27 cellular contexts compared by ENCODE assay signal in genomic region chr17:41681776-41682175, GRCh38. TPM values are rescaled to one million over a fixed set of nuclear protein-coding genes. Genes with fewer than 3 reads are reported as not detected.
DNase-seq lines count a peak whose midpoint lies in the region; ATAC-seq and TF ChIP-seq lines count a peak whose summit lies in the region.
"Had no signal": no experiment of that assay in that cellular context is flagged by ENCODE, and none has a peak within 500 bp of the region (broad histone marks: within the 10 kb centered on the region; RNA-seq: fewer than 3 reads in every experiment).

No MANE protein-coding gene starts in this region.

- no peak overlapping the region for H3K27ac ChIP-seq in trophoblast cell (ENCODE audit: low read depth, low read length)
- H3K27ac ChIP-seq: 22Rv1, BLaER1, KMS-11 had no signal

- H3K4me2 ChIP-seq in trophoblast cell (ENCODE audit: low read length), result no peak overlapping the region
- H3K4me2 ChIP-seq: BLaER1, KMS-11 had no signal

- no peak overlapping the region for H4K12ac ChIP-seq in trophoblast cell (ENCODE audit: low read depth, low read length)

- H2AFZ ChIP-seq in trophoblast cell (ENCODE audit: insufficient read depth, low read length, poor library complexity), result no peak overlapping the region

- H3K4me3 Mint-ChIP-seq in T-helper 1 cell treated with Interleukin-12 subunit alpha and Interleukin-12 subunit beta and Interleukin-4 antibody, amounts not matched to agents 30 μg/mL and 1 μg/mL, for 36 hours, result no peak overlapping the region
- H3K4me3 Mint-ChIP-seq in activated naive CD8-positive, alpha-beta T cell treated with anti-CD3 and anti-CD28 coated beads, Interleukin-2, amount 10 ng/mL, durations not matched to agents 7 days and 5 days, result peak overlapping the region; percentile 6
- H3K4me3 Mint-ChIP-seq in activated naive CD8-positive, alpha-beta T cell treated with anti-CD3 and anti-CD28 coated beads for 36 hours, result no peak overlapping the region
- H3K4me3 Mint-ChIP-seq in brain (no peak overlapping the region), Calu3 (ENCODE audit: low read depth, unreplicated experiment) (no peak overlapping the region)
- H3K4me3 Mint-ChIP-seq: CD4-positive, alpha-beta memory T cell had no signal

- BruUV-seq in Calu3 (replicated peaks; lab: Mats Ljungman, UMichigan), result no TSS peak

- H3K4ac ChIP-seq in trophoblast cell (ENCODE audit: low read depth, low read length), result no peak overlapping the region

- intact Hi-C loops in Calu3 (cut with micrococcal nuclease; ENCODE audit: unreplicated experiment), result no loop called here

- H3K27me3 Mint-ChIP-seq in T-helper 1 cell treated with Interleukin-12 subunit alpha and Interleukin-12 subunit beta and Interleukin-4 antibody, amounts not matched to agents 30 μg/mL and 1 μg/mL, for 36 hours (ENCODE audit: low read depth), result no peaks in the 10 kb centered on the region
- H3K27me3 Mint-ChIP-seq in activated naive CD8-positive, alpha-beta T cell treated with anti-CD3 and anti-CD28 coated beads, Interleukin-2, amount 10 ng/mL, durations not matched to agents 7 days and 5 days, result no peaks in the 10 kb centered on the region
- H3K27me3 Mint-ChIP-seq in activated naive CD8-positive, alpha-beta T cell treated with anti-CD3 and anti-CD28 coated beads for 36 hours, result no peaks in the 10 kb centered on the region
- H3K27me3 Mint-ChIP-seq in brain, result peaks cover 8% of the 10 kb centered on the region
- no peaks in the 10 kb centered on the region for H3K27me3 Mint-ChIP-seq in Calu3 (ENCODE audit: unreplicated experiment)
- H3K27me3 Mint-ChIP-seq: CD4-positive, alpha-beta memory T cell had no signal

- no peak overlapping the region for H4K91ac ChIP-seq in trophoblast cell (ENCODE audit: low read depth, low read length)

- no peak overlapping the region for H3K18ac ChIP-seq in trophoblast cell (ENCODE audit: low read length)

- no peak overlapping the region for H3K23ac ChIP-seq in trophoblast cell (ENCODE audit: low read length)

- DNase-seq in T-helper 1 cell, result no peak
- DNase-seq in activated naive CD8-positive, alpha-beta T cell treated with anti-CD3 and anti-CD28 coated beads, Interleukin-2, amount 10 ng/mL, durations not matched to agents 7 days and 5 days, result no peak
- DNase-seq in activated naive CD8-positive, alpha-beta T cell treated with anti-CD3 and anti-CD28 coated beads for 36 hours, result no peak
- no peak for DNase-seq in Calu3
- no peak for DNase-seq in trophoblast cell
- no peak for DNase-seq in stimulated activated CD4-positive, alpha-beta T cell treated with anti-CD3 and anti-CD28 coated beads, Interleukin-2, amount 100 ng/mL, for 24 hours
- DNase-seq: ACHN; Caco-2; CD4-positive, alpha-beta memory T cell; DMS153; GOT3; NCI-H1417; NCI-H1694 treated with DMSO at 0.1 percent for 48 hours; NCI-H2081 treated with DMSO at 0.1 percent for 48 hours; NCI-H2171 treated with DMSO at 0.1 percent for 48 hours; NCI-H524 treated with DMSO at 0.1 percent for 48 hours; NCI-H82; SIG-M5 had no signal

- no peaks in the 10 kb centered on the region for H3K27me3 ChIP-seq in trophoblast cell (ENCODE audit: insufficient read depth, low read length)
- H3K27me3 ChIP-seq: BLaER1 had no signal

- TF ChIP-seq CTCF in brain (conservative IDR thresholded peaks at IDR 0.05) (no peak), Calu3 (IDR thresholded peaks at IDR 0.05; ENCODE audit: unreplicated experiment) (no peak)

- no peaks in the 10 kb centered on the region for H3K9me3 Mint-ChIP-seq in T-helper 1 cell treated with Interleukin-12 subunit alpha and Interleukin-12 subunit beta and Interleukin-4 antibody, amounts not matched to agents 30 μg/mL and 1 μg/mL, for 36 hours
- H3K9me3 Mint-ChIP-seq in activated naive CD8-positive, alpha-beta T cell treated with anti-CD3 and anti-CD28 coated beads, Interleukin-2, amount 10 ng/mL, durations not matched to agents 7 days and 5 days, result peaks cover 3% of the 10 kb centered on the region
- H3K9me3 Mint-ChIP-seq in activated naive CD8-positive, alpha-beta T cell treated with anti-CD3 and anti-CD28 coated beads for 36 hours, result peaks cover 5% of the 10 kb centered on the region
- H3K9me3 Mint-ChIP-seq in brain (peaks cover 0 to 11% (median 2%) of the 10 kb centered on the region in 5 experiments), Calu3 (ENCODE audit: low read depth, unreplicated experiment) (peaks cover 2% of the 10 kb centered on the region)
- H3K9me3 Mint-ChIP-seq: CD4-positive, alpha-beta memory T cell had no signal

- POLR2A ChIA-PET in activated naive CD8-positive, alpha-beta T cell treated with anti-CD3 and anti-CD28 coated beads, Interleukin-2, amount 10 ng/mL, durations not matched to agents 7 days and 5 days (lab: Charles Lee), result interaction anchor here (4.9 to 8.1 kb wide), 2 partner anchors 8 to 15 kb away, joined by 66 to 331 read pairs; partner anchors contain the start of gene EIF1

- no CpG with 5 or more reads among the region's 3 CpGs for WGBS in trophoblast cell (ENCODE audit: extremely low coverage, insufficient coverage, insufficient read length)

- H3K36me3 Mint-ChIP-seq in T-helper 1 cell treated with Interleukin-12 subunit alpha and Interleukin-12 subunit beta and Interleukin-4 antibody, amounts not matched to agents 30 μg/mL and 1 μg/mL, for 36 hours (ENCODE audit: low read depth), result peaks cover 6% of the 10 kb centered on the region
- peaks cover 2% of the 10 kb centered on the region for H3K36me3 Mint-ChIP-seq in activated naive CD8-positive, alpha-beta T cell treated with anti-CD3 and anti-CD28 coated beads, Interleukin-2, amount 10 ng/mL, durations not matched to agents 7 days and 5 days
- peaks cover 6% of the 10 kb centered on the region for H3K36me3 Mint-ChIP-seq in activated naive CD8-positive, alpha-beta T cell treated with anti-CD3 and anti-CD28 coated beads for 36 hours
- no peaks in the 10 kb centered on the region for H3K36me3 Mint-ChIP-seq in brain
- peaks cover 14% of the 10 kb centered on the region for H3K36me3 Mint-ChIP-seq in Calu3 (ENCODE audit: insufficient read depth, unreplicated experiment)
- H3K36me3 Mint-ChIP-seq: CD4-positive, alpha-beta memory T cell had no signal

- no peaks in the 10 kb centered on the region for H3K9me3 ChIP-seq in trophoblast cell (ENCODE audit: insufficient read depth, low read depth, low read length)

- peaks cover 0 to 2% of the 10 kb centered on the region in 2 experiments for H3K4me1 ChIP-seq in trophoblast cell (ENCODE audit: control insufficient read depth in 1 of 2, insufficient read depth in 2 of 2, low read length in 2 of 2)

- H3K9ac ChIP-seq in trophoblast cell (ENCODE audit: low read length), result no peak overlapping the region
- H3K9ac ChIP-seq: BLaER1, KMS-11 had no signal

- H3K14ac ChIP-seq in trophoblast cell (ENCODE audit: low read length), result no peak overlapping the region

- no peaks in the 10 kb centered on the region for H3K79me1 ChIP-seq in trophoblast cell (ENCODE audit: low read length)

- peaks cover 36% of the 10 kb centered on the region for H3K4me1 Mint-ChIP-seq in T-helper 1 cell treated with Interleukin-12 subunit alpha and Interleukin-12 subunit beta and Interleukin-4 antibody, amounts not matched to agents 30 μg/mL and 1 μg/mL, for 36 hours (ENCODE audit: low read depth)
- peaks cover 38% of the 10 kb centered on the region for H3K4me1 Mint-ChIP-seq in activated naive CD8-positive, alpha-beta T cell treated with anti-CD3 and anti-CD28 coated beads, Interleukin-2, amount 10 ng/mL, durations not matched to agents 7 days and 5 days
- H3K4me1 Mint-ChIP-seq in activated naive CD8-positive, alpha-beta T cell treated with anti-CD3 and anti-CD28 coated beads for 36 hours, result peaks cover 21% of the 10 kb centered on the region
- peaks cover 54% of the 10 kb centered on the region for H3K4me1 Mint-ChIP-seq in brain
- H3K4me1 Mint-ChIP-seq in Calu3 (ENCODE audit: low read depth, unreplicated experiment), result peaks cover 38% of the 10 kb centered on the region

- H3K79me2 ChIP-seq in trophoblast cell (ENCODE audit: control insufficient read depth, insufficient read depth, low read length, poor library complexity), result no peaks in the 10 kb centered on the region

- no peaks in the 10 kb centered on the region for H3K36me3 ChIP-seq in trophoblast cell (ENCODE audit: control insufficient read depth in 1 of 2, insufficient read depth in 2 of 2, low read length in 2 of 2)
- H3K36me3 ChIP-seq: BLaER1 had no signal

- H4K8ac ChIP-seq in trophoblast cell (ENCODE audit: low read depth, low read length), result no peak overlapping the region

- H3K4me3 ChIP-seq in trophoblast cell (ENCODE audit: low read depth, low read length), result no peak overlapping the region
- H3K4me3 ChIP-seq: BLaER1 had no signal

- H2AK5ac ChIP-seq in trophoblast cell (ENCODE audit: low read length), result no peak overlapping the region

- H3K27ac Mint-ChIP-seq in T-helper 1 cell treated with Interleukin-12 subunit alpha and Interleukin-12 subunit beta and Interleukin-4 antibody, amounts not matched to agents 30 μg/mL and 1 μg/mL, for 36 hours, result peak overlapping the region; percentile 57
- peak overlapping the region; percentile 54 for H3K27ac Mint-ChIP-seq in activated naive CD8-positive, alpha-beta T cell treated with anti-CD3 and anti-CD28 coated beads, Interleukin-2, amount 10 ng/mL, durations not matched to agents 7 days and 5 days
- no peak overlapping the region for H3K27ac Mint-ChIP-seq in activated naive CD8-positive, alpha-beta T cell treated with anti-CD3 and anti-CD28 coated beads for 36 hours
- H3K27ac Mint-ChIP-seq in brain (peak overlapping the region; percentile 41 to 98 (median 81)), Calu3 (ENCODE audit: unreplicated experiment) (no peak overlapping the region)

- no peak overlapping the region for H2BK5ac ChIP-seq in trophoblast cell (ENCODE audit: low read depth, low read length, poor library complexity)

- no peak overlapping the region for H2BK120ac ChIP-seq in trophoblast cell (ENCODE audit: insufficient read depth, low read length, poor library complexity)

- no peak overlapping the region for H2BK12ac ChIP-seq in trophoblast cell (ENCODE audit: low read length)

- no peak for ATAC-seq in activated naive CD8-positive, alpha-beta T cell treated with anti-CD3 and anti-CD28 coated beads, Interleukin-2, amount 10 ng/mL, durations not matched to agents 7 days and 5 days (ENCODE audit: low read depth)
- ATAC-seq: HCT116, Panc1 had no signal

- CTCF ChIA-PET in Calu3 (lab: Charles Lee), result interaction anchor here (1.4 kb wide), 1 partner anchor 16 kb away, joined by 3 read pairs; no protein-coding TSS in a partner anchor

RNA-seq across cellular contexts. Expression of gene EIF1, which starts 6.9 kb away (rescaled TPM):
- 100 to 1,000 TPM; 682 to 723 TPM for total RNA-seq in activated naive CD8-positive, alpha-beta T cell treated with anti-CD3 and anti-CD28 coated beads, Interleukin-2, amount 10 ng/mL, durations not matched to agents 7 days and 5 days
- 1,000 to 10,000 TPM; 1,196 to 1,277 TPM for total RNA-seq in activated naive CD8-positive, alpha-beta T cell treated with anti-CD3 and anti-CD28 coated beads for 36 hours
- 1,760 TPM for polyA plus RNA-seq in brain (ENCODE audit: insufficient read depth, low read depth, low replicate concordance)
- 807 and 937 TPM in 2 replicates for total RNA-seq in Calu3 (2022)
- polyA plus RNA-seq in trophoblast cell (2013), result 905 and 911 TPM in 2 replicates

RNA-seq across cellular contexts. Expression of gene GAST, which starts 30.4 kb away (rescaled TPM):
- total RNA-seq in activated naive CD8-positive, alpha-beta T cell treated with anti-CD3 and anti-CD28 coated beads, Interleukin-2, amount 10 ng/mL, durations not matched to agents 7 days and 5 days, result not detected
- total RNA-seq in activated naive CD8-positive, alpha-beta T cell treated with anti-CD3 and anti-CD28 coated beads for 36 hours, result not detected
- not detected for polyA plus RNA-seq in brain (ENCODE audit: insufficient read depth, low read depth, low replicate concordance)
- total RNA-seq in Calu3 (2022), result not detected in 2 replicates
- polyA plus RNA-seq in trophoblast cell (2013), result 25.4 and 27.3 TPM in 2 replicates
- total RNA-seq: CD4-positive, alpha-beta memory T cell; G401; MCF 10A had no signal
- polyA plus RNA-seq: CD4-positive, alpha-beta memory T cell had no signal

RNA-seq across cellular contexts. Expression of gene HAP1, which starts 52.7 kb away (rescaled TPM):
- total RNA-seq in activated naive CD8-positive, alpha-beta T cell treated with anti-CD3 and anti-CD28 coated beads, Interleukin-2, amount 10 ng/mL, durations not matched to agents 7 days and 5 days, result under 1 TPM in 1 of 2 experiments, not detected in 1; 0.14 TPM
- under 1 TPM in 1 of 2 experiments, not detected in 1; 0.08 TPM for total RNA-seq in activated naive CD8-positive, alpha-beta T cell treated with anti-CD3 and anti-CD28 coated beads for 36 hours
- 3.9 TPM for polyA plus RNA-seq in brain (ENCODE audit: insufficient read depth, low read depth, low replicate concordance)
- total RNA-seq in Calu3 (2022), result 0.86 and 1.2 TPM in 2 replicates
- 14.5 and 20.7 TPM in 2 replicates for polyA plus RNA-seq in trophoblast cell (2013)
- polyA plus RNA-seq: CD4-positive, alpha-beta memory T cell had no signal

RNA-seq across cellular contexts. Expression of gene KRT17, which starts 57.4 kb away (rescaled TPM):
- total RNA-seq in activated naive CD8-positive, alpha-beta T cell treated with anti-CD3 and anti-CD28 coated beads, Interleukin-2, amount 10 ng/mL, durations not matched to agents 7 days and 5 days, result not detected
- not detected for total RNA-seq in activated naive CD8-positive, alpha-beta T cell treated with anti-CD3 and anti-CD28 coated beads for 36 hours
- 16.0 TPM for polyA plus RNA-seq in brain (ENCODE audit: insufficient read depth, low read depth, low replicate concordance)
- 472 and 593 TPM in 2 replicates for total RNA-seq in Calu3 (2022)
- polyA plus RNA-seq in trophoblast cell (2013), result 145 and 161 TPM in 2 replicates
- total RNA-seq: CD4-positive, alpha-beta memory T cell; G401 had no signal
- polyA plus RNA-seq: CD4-positive, alpha-beta memory T cell had no signal

Comparison
In these comparisons a context has a peak if more than half of its experiments do, and no peak if none do; other contexts are left out.
1. H3K27ac Mint-ChIP-seq: peak in T-helper 1 cell treated with Interleukin-12 subunit alpha and Interleukin-12 subunit beta and Interleukin-4 antibody, amounts not matched to agents 30 μg/mL and 1 μg/mL, for 36 hours (single experiment), activated naive CD8-positive, alpha-beta T cell treated with anti-CD3 and anti-CD28 coated beads, Interleukin-2, amount 10 ng/mL, durations not matched to agents 7 days and 5 days (single experiment) and brain (5 of 5); none in activated naive CD8-positive, alpha-beta T cell treated with anti-CD3 and anti-CD28 coated beads for 36 hours (single experiment) and Calu3 (single experiment).